8 cellular contexts compared by ENCODE assay signal in genomic region chr12:12560587-12561304, GRCh38. TPM values are rescaled to one million over a fixed set of nuclear protein-coding genes. Genes with fewer than 3 reads are reported as not detected.
DNase-seq lines count a peak whose midpoint lies in the region; ATAC-seq and TF ChIP-seq lines count a peak whose summit lies in the region.

No MANE protein-coding gene starts in this region.

- H4K8ac ChIP-seq in mesendoderm (ENCODE audit: low read depth, low read length), result peak overlapping the region; percentile 2

- no peaks in the 10 kb centered on the region for H3K27me3 ChIP-seq in mesendoderm (ENCODE audit: insufficient read depth, low read length, poor library complexity)

- peak overlapping the region; percentile 82 for H3K4me3 ChIP-seq in mesendoderm (ENCODE audit: low read length)

- H3K36me3 ChIP-seq in mesendoderm (ENCODE audit: control insufficient read depth, insufficient read depth, low read length), result no peaks in the 10 kb centered on the region

- peak overlapping the region; percentile 53 for H3K4me3 Mint-ChIP-seq in stimulated activated memory B cell treated with anti-CD40 and anti-IgM and Interleukin-4, amounts not matched to agents 10 μg/mL and 1 μg/mL and 100 μg/mL, for 72 hours

- H3K27ac Mint-ChIP-seq in stimulated activated memory B cell treated with anti-CD40 and anti-IgM and Interleukin-4, amounts not matched to agents 10 μg/mL and 1 μg/mL and 100 μg/mL, for 72 hours, result peak overlapping the region; percentile 27

- H2BK15ac ChIP-seq in mesendoderm (replicated peaks; ENCODE audit: low read depth), result no peak overlapping the region

- H3K4ac ChIP-seq in mesendoderm (ENCODE audit: low read depth, low read length), result no peak overlapping the region

- DNase-seq in ACHN (peak; percentile 91), GM13977 (ENCODE audit: low spot score) (peak; percentile 60), NCI-H345 treated with DMSO at 0.1 percent for 48 hours (lab: John Stamatoyannopoulos, UW; ENCODE audit: unreplicated experiment) (peak; percentile 24), mesendoderm (peak; percentile 75), foreskin melanocyte (no peak)
- DNase-seq in activated CD4-positive, alpha-beta T cell treated with anti-CD3 and anti-CD28 coated beads, Interleukin-2, amount 50 U/mL, for 4 hours, result peak; percentile 46 to 52
- peak; percentile 59 for DNase-seq in effector CD4-positive, alpha-beta T cell

- in situ Hi-C loops in ACHN (cut with HindIII; ENCODE audit: low pct_ligation_motif_present, low pct_unique_long_range_greater_than_20kb, low sequenced_read_pairs) (no loop called here), GM13977 (cut with MboI; ENCODE audit: low pct_unique_long_range_greater_than_20kb, low sequenced_read_pairs, unreplicated experiment) (loop anchor here (25.0 kb wide), 1 partner anchor 173 kb away; no protein-coding TSS in a partner anchor)

- ATAC-seq in stimulated activated memory B cell treated with anti-CD40 and anti-IgM and Interleukin-4, amounts not matched to agents 10 μg/mL and 1 μg/mL and 100 μg/mL, for 72 hours, result peak; percentile 59

- peaks cover 4% of the 10 kb centered on the region for H3K4me1 ChIP-seq in mesendoderm (ENCODE audit: control insufficient read depth, low read depth, low read length)

- H4K5ac ChIP-seq in mesendoderm (ENCODE audit: low read length), result no peak overlapping the region

- H3K79me2 ChIP-seq in mesendoderm (ENCODE audit: control insufficient read depth, insufficient read depth, low read length), result peaks cover 18% of the 10 kb centered on the region

- H3K27ac ChIP-seq in mesendoderm (ENCODE audit: low read depth, low read length), result peak overlapping the region; percentile 97

- H3K9ac ChIP-seq in mesendoderm (ENCODE audit: low read length), result peak overlapping the region; percentile 87

- no peak overlapping the region for H3K18ac ChIP-seq in mesendoderm (ENCODE audit: low read length)

- H3K4me1 Mint-ChIP-seq in stimulated activated memory B cell treated with anti-CD40 and anti-IgM and Interleukin-4, amounts not matched to agents 10 μg/mL and 1 μg/mL and 100 μg/mL, for 72 hours, result peaks cover 13% of the 10 kb centered on the region

- no peak overlapping the region for H2AK5ac ChIP-seq in mesendoderm (ENCODE audit: low read length)

- H2BK120ac ChIP-seq in mesendoderm (ENCODE audit: low read depth, low read length), result no peak overlapping the region

- no peak overlapping the region for H3K23ac ChIP-seq in mesendoderm (ENCODE audit: low read length)

- no peaks in the 10 kb centered on the region for H3K36me3 Mint-ChIP-seq in stimulated activated memory B cell treated with anti-CD40 and anti-IgM and Interleukin-4, amounts not matched to agents 10 μg/mL and 1 μg/mL and 100 μg/mL, for 72 hours

- TF ChIP-seq CTCF in GM13977 (IDR thresholded peaks at IDR 0.05; ENCODE audit: extremely low read depth, insufficient read depth, missing control alignments), result no peak

- H2BK5ac ChIP-seq in mesendoderm (ENCODE audit: low read length), result no peak overlapping the region

- peaks cover 7% of the 10 kb centered on the region for H3K27me3 Mint-ChIP-seq in stimulated activated memory B cell treated with anti-CD40 and anti-IgM and Interleukin-4, amounts not matched to agents 10 μg/mL and 1 μg/mL and 100 μg/mL, for 72 hours

- no CpG with 5 or more reads among the region's 9 CpGs for WGBS in mesendoderm (ENCODE audit: extremely low coverage, insufficient coverage, low lambda C conversion rate)

- H3K79me1 ChIP-seq in mesendoderm (ENCODE audit: low read length), result peaks cover 4% of the 10 kb centered on the region

- H3K56ac ChIP-seq in mesendoderm (ENCODE audit: low read length), result peak overlapping the region; percentile 95

- H3K4me2 ChIP-seq in mesendoderm (ENCODE audit: low read length), result peak overlapping the region; percentile 61

- peaks cover 2% of the 10 kb centered on the region for H3K9me3 Mint-ChIP-seq in stimulated activated memory B cell treated with anti-CD40 and anti-IgM and Interleukin-4, amounts not matched to agents 10 μg/mL and 1 μg/mL and 100 μg/mL, for 72 hours

RNA-seq across cellular contexts. Expression of gene DUSP16, which starts 1.9 kb away (rescaled TPM):
- 17.9 TPM for polyA plus RNA-seq in mesendoderm (2013, experiment 1 of 2)
- polyA plus RNA-seq in mesendoderm (2013, experiment 2 of 2), result 18.7 TPM

RNA-seq across cellular contexts. Expression of gene CREBL2, which starts 50.9 kb away (rescaled TPM):
- polyA plus RNA-seq in mesendoderm (2013, experiment 1 of 2), result 12.4 TPM
- polyA plus RNA-seq in mesendoderm (2013, experiment 2 of 2), result 12.0 TPM
